Comparison of ENCODE assay signal across 8 cellular contexts in genomic region chr3:178671261-178672191, GRCh38.
A peak's percentile ranks its signal among the peaks of the same experiment; 100 is the strongest.
DNase-seq lines count a peak whose midpoint lies in the region; ATAC-seq and TF ChIP-seq lines count a peak whose summit lies in the region.

No MANE protein-coding gene starts in this region.

- peak; percentile 39 to 66 for DNase-seq in NCI-H2081 (lab: John Stamatoyannopoulos, UW)
- no peak for DNase-seq in NCI-H2081 treated with DMSO at 0.1 percent for 48 hours (lab: John Stamatoyannopoulos, UW)
- DNase-seq in choroid plexus epithelial cell (ENCODE audit: low read depth) = peak; percentile 53
- peak; percentile 38 for DNase-seq in superior temporal gyrus (ENCODE audit: extremely low spot score)
- no peak for DNase-seq in SW480 (ENCODE audit: low spot score)
- no peak for DNase-seq in right lobe of liver
- no peak for DNase-seq in ovary

- H3K36me3 ChIP-seq in right lobe of liver (no peaks in the 10 kb centered on the region), ovary (no peaks in the 10 kb centered on the region)

- TF ChIP-seq POLR2A in right lobe of liver (IDR thresholded peaks at IDR 0.05) (no peak), ovary (IDR thresholded peaks at IDR 0.05) (no peak)

- WGBS in right lobe of liver (ENCODE audit: insufficient coverage, low coverage, low lambda C conversion rate, missing lambda C conversion rate) = 28% methylated on average over 4 of the region's 4 CpGs
- WGBS in ovary, 3 donors = 12 to 18% (median 16%) methylated on average over 4 of the region's 4 CpGs

- TF ChIP-seq EP300 in ovary (IDR thresholded peaks at IDR 0.05) = no peak

- H3K27ac ChIP-seq in right lobe of liver = no peak overlapping the region
- no peak overlapping the region for H3K27ac ChIP-seq in ovary

- peak; percentile 87 for ATAC-seq in HG03175 (IDR thresholded peaks at IDR 0.05; ENCODE audit: unreplicated experiment)
- ATAC-seq in right lobe of liver = no peak

- H3K4me1 ChIP-seq in right lobe of liver = no peaks in the 10 kb centered on the region
- peaks cover 2% of the 10 kb centered on the region for H3K4me1 ChIP-seq in ovary (ENCODE audit: insufficient read depth)

- H3K4me3 ChIP-seq in choroid plexus epithelial cell (ENCODE audit: low read depth, low read length) (no peak overlapping the region), right lobe of liver (no peak overlapping the region), ovary (no peak overlapping the region)

- TF ChIP-seq CTCF in choroid plexus epithelial cell (conservative IDR thresholded peaks at IDR 0.05; ENCODE audit: low read depth, low read length) (no peak), right lobe of liver (IDR thresholded peaks at IDR 0.05) (no peak), ovary (IDR thresholded peaks at IDR 0.05) (no peak)

- H3K27me3 ChIP-seq in right lobe of liver (no peaks in the 10 kb centered on the region), ovary (no peaks in the 10 kb centered on the region)

- intact Hi-C loops in right lobe of liver (cut with DNase I) (no loop called here), ovary (cut with DNase I) (no loop called here)

- H3K9me3 ChIP-seq in right lobe of liver (no peaks in the 10 kb centered on the region), ovary (no peaks in the 10 kb centered on the region)

Comparison
In these comparisons a context has a peak if more than half of its experiments do, and no peak if none do; other contexts are left out.
1. DNase-seq: peak in NCI-H2081 (2 of 2), choroid plexus epithelial cell (single experiment) and superior temporal gyrus (single experiment); none in NCI-H2081 treated with DMSO at 0.1 percent for 48 hours (single experiment), SW480 (single experiment), right lobe of liver (0 of 3) and ovary (0 of 5).